In genomic region chr16:68079616-68080344, GRCh38 we compare ENCODE assay signal across 7 cellular contexts. TPM values are rescaled to one million over a fixed set of nuclear protein-coding genes. Genes with fewer than 3 reads are reported as not detected.
A peak's percentile ranks its signal among the peaks of the same experiment; 100 is the strongest.
DNase-seq lines count a peak whose midpoint lies in the region; ATAC-seq and TF ChIP-seq lines count a peak whose summit lies in the region.

No MANE protein-coding gene starts in this region.

- H3K36me3 Mint-ChIP-seq in mesothelial cell of epicardium, result peaks cover 13% of the 10 kb centered on the region

- no peak overlapping the region for H3K27ac Mint-ChIP-seq in mesothelial cell of epicardium

- DNase-seq in OCI-M2 (lab: John Stamatoyannopoulos, UW; ENCODE audit: unreplicated experiment), result peak; percentile 91
- peak; percentile 68 for DNase-seq in activated effector memory CD4-positive, alpha-beta T cell treated with Interleukin-2 at 50 U/mL for 16 hours
- peak; percentile 43 for DNase-seq in inferior parietal cortex (ENCODE audit: extremely low spot score)
- peak; percentile 57 to 71 for DNase-seq in stimulated activated CD4-positive, alpha-beta T cell treated with anti-CD3 and anti-CD28 coated beads, Interleukin-4, amount 100 ng/mL, for 48 hours (ENCODE audit: low read depth in 2 of 2)
- no peak for DNase-seq in mesothelial cell of epicardium (ENCODE audit: low spot score in 2 of 2, unreplicated experiment in 2 of 2)
- DNase-seq in H4 (ENCODE audit: low spot score), result no peak

- no peaks in the 10 kb centered on the region for H3K27me3 Mint-ChIP-seq in mesothelial cell of epicardium (ENCODE audit: low read depth)

- TF ChIP-seq CTCF in mesothelial cell of epicardium (IDR thresholded peaks at IDR 0.05; ENCODE audit: unreplicated experiment), result no peak

- H3K4me3 Mint-ChIP-seq in mesothelial cell of epicardium, result no peak overlapping the region

- no peak for ATAC-seq in HG02588 (IDR thresholded peaks at IDR 0.05; ENCODE audit: unreplicated experiment)

- H3K4me1 Mint-ChIP-seq in mesothelial cell of epicardium, result peaks cover 12% of the 10 kb centered on the region

- H3K9me3 Mint-ChIP-seq in mesothelial cell of epicardium, result no peaks in the 10 kb centered on the region

RNA-seq across cellular contexts. Expression of gene NFATC3, which starts 5.4 kb away (rescaled TPM):
- total RNA-seq in mesothelial cell of epicardium, result 47.3 to 51.8 TPM (median 51.3 TPM) in 3 replicates
- total RNA-seq in H4 (2014; rRNA removed; shearing (Covaris generic)), result 22.3 and 24.9 TPM in 2 replicates

RNA-seq across cellular contexts. Expression of gene DUS2, which starts 56.7 kb away (rescaled TPM):
- 18.1 to 20.8 TPM (median 19.4 TPM) in 3 replicates for total RNA-seq in mesothelial cell of epicardium
- total RNA-seq in H4 (2014; rRNA removed; shearing (Covaris generic)), result 23.6 and 25.3 TPM in 2 replicates

RNA-seq across cellular contexts. Expression of gene DDX28, which starts 56.7 kb away (rescaled TPM):
- total RNA-seq in mesothelial cell of epicardium, result 11.8 to 12.5 TPM (median 11.9 TPM) in 3 replicates
- 15.1 and 19.6 TPM in 2 replicates for total RNA-seq in H4 (2014; rRNA removed; shearing (Covaris generic))

Comparison
In these comparisons a context has a peak if more than half of its experiments do, and no peak if none do; other contexts are left out.
1. DNase-seq: peak in OCI-M2 (single experiment), activated effector memory CD4-positive, alpha-beta T cell treated with Interleukin-2 at 50 U/mL for 16 hours (single experiment), inferior parietal cortex (single experiment) and stimulated activated CD4-positive, alpha-beta T cell treated with anti-CD3 and anti-CD28 coated beads, Interleukin-4, amount 100 ng/mL, for 48 hours (2 of 2); none in mesothelial cell of epicardium (0 of 2) and H4 (single experiment).